9 cellular contexts compared by ENCODE assay signal in the genomic region with DNA sequence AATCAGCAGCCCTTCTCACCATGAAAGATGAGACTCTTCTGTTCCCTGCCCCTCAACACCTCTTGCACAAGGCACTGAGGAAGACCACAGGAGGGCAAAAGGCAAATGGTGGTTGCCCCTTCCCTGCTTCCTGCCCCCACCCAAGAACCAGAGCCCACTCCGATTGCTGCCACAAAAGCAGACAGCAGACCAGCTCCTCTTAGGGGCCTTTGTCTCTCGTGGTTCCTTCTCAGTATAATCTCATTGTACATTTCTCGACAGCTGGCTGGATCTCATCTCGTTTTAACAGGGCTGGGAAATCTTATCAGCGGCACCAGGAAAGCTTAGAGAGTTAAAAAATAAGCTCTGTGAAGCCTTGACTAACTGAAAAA. TPM values are rescaled to one million over a fixed set of nuclear protein-coding genes. Genes with fewer than 3 reads are reported as not detected.
DNase-seq lines count a peak whose midpoint lies in the region; ATAC-seq and TF ChIP-seq lines count a peak whose summit lies in the region.
"Had no signal": no experiment of that assay in that cellular context is flagged by ENCODE, and none has a peak within 500 bp of the region (broad histone marks: within the 10 kb centered on the region; RNA-seq: fewer than 3 reads in every experiment).

No MANE protein-coding gene starts in this region.

- peak overlapping the region; percentile 42 to 86 (median 70) for H3K4me3 ChIP-seq in heart right ventricle
- peak overlapping the region; percentile 64 for H3K4me3 ChIP-seq in brain microvascular endothelial cell (ENCODE audit: low read depth, low read length)
- peak overlapping the region; percentile 94 for H3K4me3 ChIP-seq in urinary bladder (ENCODE audit: low read depth, low read length)

- intact Hi-C loops in heart right ventricle (cut with DNase I) (loop anchor here in 1 of 10 donors (2.0 kb wide), 1 partner anchor 41 kb away; no protein-coding TSS in a partner anchor), left ventricle myocardium superior (cut with micrococcal nuclease) (no loop called here)

- H3K4me1 ChIP-seq in heart right ventricle (peaks cover 3 to 59% (median 30%) of the 10 kb centered on the region in 9 donors), urinary bladder (ENCODE audit: insufficient read depth) (no peaks in the 10 kb centered on the region)

- DNase-seq in heart right ventricle (no peak), left ventricle myocardium superior (no peak), brain microvascular endothelial cell (no peak), myocyte (ENCODE audit: low read depth) (peak; percentile 64), OCI-M2 (lab: John Stamatoyannopoulos, UW; ENCODE audit: unreplicated experiment) (no peak), NCI-H774 (lab: John Stamatoyannopoulos, UW) (no peak)
- DNase-seq: GDM1 had no signal

- in situ Hi-C loops in brain microvascular endothelial cell (cut with HindIII; ENCODE audit: low pct_ligation_motif_present, low sequenced_read_pairs): no loop called here

- ATAC-seq in heart right ventricle: peak in 2 of 8 donors; percentile 4 to 7
- ATAC-seq in left ventricle myocardium superior: no peak
- no peak for ATAC-seq in GM21528 (IDR thresholded peaks at IDR 0.05; ENCODE audit: low FRiP score, unreplicated experiment)

- WGBS in heart right ventricle, 2 donors: 33 to 34% methylated on average over 5 of the region's 5 CpGs
- WGBS in urinary bladder: 18% methylated on average over 5 of the region's 5 CpGs

- peaks cover 0 to 20% (median 10%) of the 10 kb centered on the region in 11 donors for H3K9me3 ChIP-seq in heart right ventricle

- H3K36me3 ChIP-seq in heart right ventricle (no peaks in the 10 kb centered on the region), brain microvascular endothelial cell (replicated peaks) (no peaks in the 10 kb centered on the region), urinary bladder (ENCODE audit: insufficient read depth) (no peaks in the 10 kb centered on the region)

- H3K27me3 ChIP-seq in heart right ventricle (no peaks in the 10 kb centered on the region), brain microvascular endothelial cell (replicated peaks) (no peaks in the 10 kb centered on the region)

- H3K27ac ChIP-seq in heart right ventricle: peak overlapping the region in 9 of 10 donors; percentile 50 to 83 (median 80)
- H3K27ac ChIP-seq in brain microvascular endothelial cell: no peak overlapping the region
- H3K27ac ChIP-seq in urinary bladder (ENCODE audit: low read depth): no peak overlapping the region

- TF ChIP-seq CTCF in heart right ventricle (IDR thresholded peaks at IDR 0.05) (no peak), brain microvascular endothelial cell (IDR thresholded peaks at IDR 0.05; ENCODE audit: low read depth, low read length, missing control alignments) (no peak)

RNA-seq across cellular contexts. Expression of a gene that starts 1.1 kb away (rescaled TPM):
- total RNA-seq in heart right ventricle (10 to 100 TPM in 7 of 10 donors, 1 to 10 TPM in 3; 8.4 to 16.5 (median 11.2) TPM), left ventricle myocardium superior (11.8 TPM), myocyte (4.3 and 4.9 TPM in 2 replicates), urinary bladder (12.2 TPM)
- polyA plus RNA-seq in heart right ventricle (1 to 10 TPM; 2.8 to 4.3 TPM), urinary bladder (13.5 TPM)
- 4.0 TPM for polyA plus RNA-seq in myocyte (2012)

Comparison
In these comparisons a context has a peak if more than half of its experiments do, and no peak if none do; other contexts are left out.
1. H3K27ac ChIP-seq: peak in heart right ventricle (9 of 10); none in brain microvascular endothelial cell (single experiment) and urinary bladder (single experiment).
2. Peak in every context shown above with its lines, with median percentiles within 50 percentile points of each other: H3K4me3 ChIP-seq.